In genomic region chr12:94389482-94390129, GRCh38 we compare ENCODE assay signal across 8 cellular contexts.
A peak's percentile ranks its signal among the peaks of the same experiment; 100 is the strongest.
DNase-seq lines count a peak whose midpoint lies in the region; ATAC-seq, FAIRE-seq and TF ChIP-seq lines count a peak whose summit lies in the region.
"Not testable (repeated sequence)": the region's sequence is repeated elsewhere in the genome, so short reads cannot be mapped to it uniquely, and the experiment has no call there.

No MANE protein-coding gene starts in this region.

- TF ChIP-seq CTCF in bronchial epithelial cell (IDR thresholded peaks at IDR 0.05; ENCODE audit: insufficient read depth, low read length, severe bottlenecking); type B pancreatic cell (conservative IDR thresholded peaks at IDR 0.05): not testable (repeated sequence)

- H3K4me3 ChIP-seq in HUES64 (ENCODE audit: low read length), result peak overlapping the region; percentile 45
- H3K4me3 ChIP-seq in bronchial epithelial cell (ENCODE audit: low read depth, low read length), result peak overlapping the region; percentile 14
- not testable (repeated sequence) for H3K4me3 ChIP-seq in right cardiac atrium (ENCODE audit: low read length); mesendoderm (ENCODE audit: low read length)
- peak overlapping the region; percentile 50 for H3K4me3 ChIP-seq in iPS-18a (ENCODE audit: low read length)

- not testable (repeated sequence) for H3K4me1 ChIP-seq in ES-I3 (ENCODE audit: insufficient read depth, low read length); HUES64 (ENCODE audit: insufficient read depth, low read length); right cardiac atrium (ENCODE audit: control insufficient read depth, insufficient read depth, low read length); iPS-18a (ENCODE audit: control insufficient read depth, low read depth, low read length); mesendoderm (ENCODE audit: control insufficient read depth, low read depth, low read length)

- not testable (repeated sequence) for H3K79me2 ChIP-seq in mesendoderm (ENCODE audit: control insufficient read depth, insufficient read depth, low read length)

- not testable (repeated sequence) for H3K4ac ChIP-seq in mesendoderm (ENCODE audit: low read depth, low read length)

- H3K18ac ChIP-seq in mesendoderm (ENCODE audit: low read length), result not testable (repeated sequence)

- H3K4me2 ChIP-seq in mesendoderm (ENCODE audit: low read length), result not testable (repeated sequence)

- not testable (repeated sequence) for H2BK120ac ChIP-seq in mesendoderm (ENCODE audit: low read depth, low read length)

- not testable (repeated sequence) for H3K23ac ChIP-seq in mesendoderm (ENCODE audit: low read length)

- H2BK5ac ChIP-seq in mesendoderm (ENCODE audit: low read length), result not testable (repeated sequence)

- H3K27ac ChIP-seq in HUES64 (ENCODE audit: low read depth, low read length); right cardiac atrium (ENCODE audit: low read length); iPS-18a (ENCODE audit: low read length); mesendoderm (ENCODE audit: low read depth, low read length): not testable (repeated sequence)

- H3K27me3 Mint-ChIP-seq in type B pancreatic cell, result not testable (repeated sequence)

- H3K27me3 ChIP-seq in HUES64 (ENCODE audit: insufficient read depth, low read length); bronchial epithelial cell (ENCODE audit: control insufficient read depth, insufficient read depth, low read length); right cardiac atrium (ENCODE audit: control insufficient read depth, insufficient read depth); iPS-18a (ENCODE audit: control insufficient read depth, insufficient read depth, low read length); mesendoderm (ENCODE audit: insufficient read depth, low read length, poor library complexity): not testable (repeated sequence)

- H2BK15ac ChIP-seq in mesendoderm (replicated peaks; ENCODE audit: low read depth), result not testable (repeated sequence)

- peak overlapping the region; percentile 49 for H3K4me3 Mint-ChIP-seq in type B pancreatic cell

- H3K27ac Mint-ChIP-seq in type B pancreatic cell, result not testable (repeated sequence)

- not testable (repeated sequence) for ATAC-seq in right cardiac atrium

- peak; percentile 89 for DNase-seq in NCI-H748 (lab: John Stamatoyannopoulos, UW; ENCODE audit: unreplicated experiment)
- peak; percentile 51 for DNase-seq in bronchial epithelial cell (ENCODE audit: low read depth)
- peak in 2 of 3 donors; percentile 11 to 36 for DNase-seq in right cardiac atrium
- peak; percentile 63 for DNase-seq in mesendoderm
- not testable (repeated sequence) for DNase-seq in type B pancreatic cell (ENCODE audit: extremely low spot score, unreplicated experiment)

- not testable (repeated sequence) for H4K8ac ChIP-seq in mesendoderm (ENCODE audit: low read depth, low read length)

- 70% methylated on average over 16 of the region's 16 CpGs for WGBS in HUES64
- 88% methylated on average over 16 of the region's 16 CpGs for WGBS in right cardiac atrium
- WGBS in mesendoderm (ENCODE audit: extremely low coverage, insufficient coverage, low lambda C conversion rate), result no CpG with 5 or more reads among the region's 16 CpGs

- not testable (repeated sequence) for H3K9me3 ChIP-seq in ES-I3 (ENCODE audit: control insufficient read depth, insufficient read depth, low read length); HUES64 (ENCODE audit: insufficient read depth, low read depth, low read length); right cardiac atrium (ENCODE audit: control insufficient read depth, low read length); iPS-18a (ENCODE audit: control insufficient read depth, low read depth, low read length)

- peaks cover 28% of the 10 kb centered on the region for H3K36me3 Mint-ChIP-seq in type B pancreatic cell

- intact Hi-C loops in right cardiac atrium (cut with DNase I), result not testable (repeated sequence)

- H3K79me1 ChIP-seq in mesendoderm (ENCODE audit: low read length), result not testable (repeated sequence)

- H3K56ac ChIP-seq in mesendoderm (ENCODE audit: low read length), result not testable (repeated sequence)

- not testable (repeated sequence) for H3K4me1 Mint-ChIP-seq in type B pancreatic cell (ENCODE audit: unreplicated experiment)

- peaks cover 12% of the 10 kb centered on the region for H3K9me3 Mint-ChIP-seq in type B pancreatic cell

- not testable (repeated sequence) for H3K36me3 ChIP-seq in ES-I3 (ENCODE audit: insufficient read depth, low read length); HUES64 (ENCODE audit: insufficient read depth, low read length); bronchial epithelial cell (ENCODE audit: control insufficient read depth, insufficient read depth, low read length); iPS-18a (ENCODE audit: control insufficient read depth, low read depth, low read length); mesendoderm (ENCODE audit: control insufficient read depth, insufficient read depth, low read length)

- not testable (repeated sequence) for FAIRE-seq in bronchial epithelial cell (lab: Jason Lieb, UNC)

- not testable (repeated sequence) for H4K5ac ChIP-seq in mesendoderm (ENCODE audit: low read length)

- not testable (repeated sequence) for H2AK5ac ChIP-seq in mesendoderm (ENCODE audit: low read length)

- H3K9ac ChIP-seq in ES-I3 (ENCODE audit: low read depth, low read length), result peak overlapping the region; percentile 63; the same call in 1 of the 2 replicates
- peak overlapping the region; percentile 49; the same call in 1 of the 2 replicates for H3K9ac ChIP-seq in HUES64 (ENCODE audit: low read depth, low read length)
- H3K9ac ChIP-seq in iPS-18a (ENCODE audit: low read length); mesendoderm (ENCODE audit: low read length): not testable (repeated sequence)
